In the genomic region with DNA sequence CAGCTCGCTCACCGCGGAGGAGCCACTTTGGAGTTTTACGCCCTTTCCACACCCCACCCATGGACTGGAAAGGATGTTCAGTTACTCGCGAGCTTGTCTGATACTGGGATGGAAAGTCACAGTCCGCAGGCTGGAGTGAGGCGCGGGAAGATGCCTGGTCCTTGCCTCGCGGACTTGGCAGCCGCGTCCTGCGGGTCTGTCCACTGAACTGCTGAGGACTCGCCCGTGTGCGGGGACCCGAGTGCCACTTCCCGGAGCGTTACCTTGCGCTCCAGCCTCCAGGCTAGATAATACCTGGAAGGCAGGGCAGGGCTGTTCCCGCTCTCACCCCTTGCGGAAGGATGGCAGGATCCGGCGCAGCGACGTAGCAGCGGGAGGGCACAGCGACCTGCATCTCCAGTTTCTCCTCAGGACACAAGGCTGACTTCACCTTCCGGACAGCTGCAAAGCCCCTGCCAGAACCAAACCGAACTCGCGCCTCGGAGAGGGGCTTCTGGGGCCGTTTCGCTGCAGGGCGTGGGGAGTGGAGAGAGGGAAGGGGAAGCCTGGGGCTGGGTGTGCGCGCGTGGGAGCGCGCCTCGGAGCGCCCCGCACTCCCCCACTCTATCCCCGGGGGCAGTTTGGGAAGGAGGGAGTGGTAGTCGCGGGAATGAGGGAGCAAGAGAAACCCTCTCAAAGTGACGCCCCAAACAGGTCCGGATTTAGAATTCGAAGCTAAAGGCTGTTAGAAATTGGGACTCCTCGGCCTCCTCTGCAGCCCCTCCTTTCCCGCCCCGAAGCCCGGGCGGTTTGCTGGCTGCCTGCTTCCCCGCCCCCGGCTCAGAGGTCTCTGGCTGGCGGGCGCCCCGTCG, we compare ENCODE assay signal across 1 cellular context.
A peak's percentile ranks its signal among the peaks of the same experiment; 100 is the strongest.
TF ChIP-seq lines count a peak whose summit lies in the region.

A gene (plus strand): TSS at position 822 of the 851 bp plus-strand sequence.

TF ChIP-seq in K562, 482 proteins besides CTCF, POLR2A, EP300 and RAD21 (continued from another document):
- TF ChIP-seq, protein P1, sequence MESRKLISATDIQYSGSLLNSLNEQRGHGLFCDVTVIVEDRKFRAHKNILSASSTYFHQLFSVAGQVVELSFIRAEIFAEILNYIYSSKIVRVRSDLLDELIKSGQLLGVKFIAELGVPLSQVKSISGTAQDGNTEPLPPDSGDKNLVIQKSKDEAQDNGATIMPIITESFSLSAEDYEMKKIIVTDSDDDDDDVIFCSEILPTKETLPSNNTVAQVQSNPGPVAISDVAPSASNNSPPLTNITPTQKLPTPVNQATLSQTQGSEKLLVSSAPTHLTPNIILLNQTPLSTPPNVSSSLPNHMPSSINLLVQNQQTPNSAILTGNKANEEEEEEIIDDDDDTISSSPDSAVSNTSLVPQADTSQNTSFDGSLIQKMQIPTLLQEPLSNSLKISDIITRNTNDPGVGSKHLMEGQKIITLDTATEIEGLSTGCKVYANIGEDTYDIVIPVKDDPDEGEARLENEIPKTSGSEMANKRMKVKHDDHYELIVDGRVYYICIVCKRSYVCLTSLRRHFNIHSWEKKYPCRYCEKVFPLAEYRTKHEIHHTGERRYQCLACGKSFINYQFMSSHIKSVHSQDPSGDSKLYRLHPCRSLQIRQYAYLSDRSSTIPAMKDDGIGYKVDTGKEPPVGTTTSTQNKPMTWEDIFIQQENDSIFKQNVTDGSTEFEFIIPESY (CRISPR knock-in tag; IDR thresholded peaks at IDR 0.05): peak; percentile 96
- TF ChIP-seq FOS (IDR thresholded peaks at IDR 0.05; ENCODE audit: extremely low read depth, insufficient read length) (no peak), ZBTB7A (IDR thresholded peaks at IDR 0.05; ENCODE audit: borderline replicate concordance, control insufficient read depth, low read depth, low read length) (peak; percentile 48; the same call in 1 of the 2 replicates), GATAD2A (IDR thresholded peaks at IDR 0.05) (no peak), TAF1 (IDR thresholded peaks at IDR 0.05; ENCODE audit: control insufficient read depth, extremely low read depth, insufficient read depth, low read length, severe bottlenecking) (peak; percentile 8), STAG1 (CRISPR knock-in tag; IDR thresholded peaks at IDR 0.05; ENCODE audit: borderline replicate concordance) (no peak), ETV6 (IDR thresholded peaks at IDR 0.05; ENCODE audit: borderline replicate concordance in 1 of 2, low read depth in 2 of 2, low read length in 1 of 2) (no peak), ETV6 (CRISPR knock-in tag; IDR thresholded peaks at IDR 0.05; ENCODE audit: borderline replicate concordance) (no peak), ZFP36 (IDR thresholded peaks at IDR 0.05; ENCODE audit: low read depth, low read length, partially characterized antibody) (no peak), XRCC5 (IDR thresholded peaks at IDR 0.05; ENCODE audit: low read depth, low read length) (no peak), ZNF41 (CRISPR knock-in tag; conservative IDR thresholded peaks at IDR 0.05) (no peak)
- TF ChIP-seq, protein P2, sequence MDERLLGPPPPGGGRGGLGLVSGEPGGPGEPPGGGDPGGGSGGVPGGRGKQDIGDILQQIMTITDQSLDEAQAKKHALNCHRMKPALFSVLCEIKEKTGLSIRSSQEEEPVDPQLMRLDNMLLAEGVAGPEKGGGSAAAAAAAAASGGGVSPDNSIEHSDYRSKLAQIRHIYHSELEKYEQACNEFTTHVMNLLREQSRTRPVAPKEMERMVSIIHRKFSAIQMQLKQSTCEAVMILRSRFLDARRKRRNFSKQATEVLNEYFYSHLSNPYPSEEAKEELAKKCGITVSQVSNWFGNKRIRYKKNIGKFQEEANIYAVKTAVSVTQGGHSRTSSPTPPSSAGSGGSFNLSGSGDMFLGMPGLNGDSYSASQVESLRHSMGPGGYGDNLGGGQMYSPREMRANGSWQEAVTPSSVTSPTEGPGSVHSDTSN (CRISPR knock-in tag; IDR thresholded peaks at IDR 0.05; ENCODE audit: low read depth): no peak
- TF ChIP-seq, protein P2 (tag; conservative IDR thresholded peaks at IDR 0.05; ENCODE audit: low read depth): no peak
- TF ChIP-seq, protein P3, sequence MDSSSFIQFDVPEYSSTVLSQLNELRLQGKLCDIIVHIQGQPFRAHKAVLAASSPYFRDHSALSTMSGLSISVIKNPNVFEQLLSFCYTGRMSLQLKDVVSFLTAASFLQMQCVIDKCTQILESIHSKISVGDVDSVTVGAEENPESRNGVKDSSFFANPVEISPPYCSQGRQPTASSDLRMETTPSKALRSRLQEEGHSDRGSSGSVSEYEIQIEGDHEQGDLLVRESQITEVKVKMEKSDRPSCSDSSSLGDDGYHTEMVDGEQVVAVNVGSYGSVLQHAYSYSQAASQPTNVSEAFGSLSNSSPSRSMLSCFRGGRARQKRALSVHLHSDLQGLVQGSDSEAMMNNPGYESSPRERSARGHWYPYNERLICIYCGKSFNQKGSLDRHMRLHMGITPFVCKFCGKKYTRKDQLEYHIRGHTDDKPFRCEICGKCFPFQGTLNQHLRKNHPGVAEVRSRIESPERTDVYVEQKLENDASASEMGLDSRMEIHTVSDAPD (CRISPR knock-in tag; IDR thresholded peaks at IDR 0.05): no peak
- TF ChIP-seq, protein P4, sequence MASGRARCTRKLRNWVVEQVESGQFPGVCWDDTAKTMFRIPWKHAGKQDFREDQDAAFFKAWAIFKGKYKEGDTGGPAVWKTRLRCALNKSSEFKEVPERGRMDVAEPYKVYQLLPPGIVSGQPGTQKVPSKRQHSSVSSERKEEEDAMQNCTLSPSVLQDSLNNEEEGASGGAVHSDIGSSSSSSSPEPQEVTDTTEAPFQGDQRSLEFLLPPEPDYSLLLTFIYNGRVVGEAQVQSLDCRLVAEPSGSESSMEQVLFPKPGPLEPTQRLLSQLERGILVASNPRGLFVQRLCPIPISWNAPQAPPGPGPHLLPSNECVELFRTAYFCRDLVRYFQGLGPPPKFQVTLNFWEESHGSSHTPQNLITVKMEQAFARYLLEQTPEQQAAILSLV (tag; IDR thresholded peaks at IDR 0.05): no peak
